ENCODE assay signal across 6 cellular contexts in the genomic region with DNA sequence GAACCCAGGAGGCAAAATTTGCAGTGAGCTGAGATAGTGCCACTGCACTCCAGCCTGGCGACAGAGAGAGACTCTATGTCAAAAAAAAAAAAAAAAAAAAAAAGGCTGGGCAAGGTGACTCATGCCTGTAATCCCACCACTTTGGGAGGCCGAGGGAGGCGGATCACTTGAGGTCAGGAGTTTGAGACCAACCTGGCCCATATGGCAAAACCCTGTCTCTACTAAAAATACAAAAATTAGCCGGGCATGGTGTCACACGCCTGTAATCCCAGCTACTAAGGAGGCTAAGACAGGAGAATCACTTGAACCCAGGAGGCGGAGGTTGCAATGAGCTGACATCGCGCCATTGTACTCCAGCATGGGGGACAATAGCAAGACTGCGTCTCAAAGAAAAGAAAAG. TPM values are rescaled to one million over a fixed set of nuclear protein-coding genes. Genes with fewer than 3 reads are reported as not detected.
DNase-seq lines count a peak whose midpoint lies in the region; ATAC-seq and TF ChIP-seq lines count a peak whose summit lies in the region.
"Not testable (repeated sequence)": the region's sequence is repeated elsewhere in the genome, so short reads cannot be mapped to it uniquely, and the experiment has no call there.

No MANE protein-coding gene starts in this region.

- H3K27ac Mint-ChIP-seq in CD4-positive, alpha-beta memory T cell = peak overlapping the region in 4 of 7 donors; percentile 4 to 64 (median 27)
- peak overlapping the region; percentile 41 for H3K27ac Mint-ChIP-seq in activated CD4-positive, alpha-beta T cell treated with anti-CD3 and anti-CD28 coated beads, Interleukin-2, amount 10 ng/mL, durations not matched to agents 24 days and 14 days
- not testable (repeated sequence) for H3K27ac Mint-ChIP-seq in activated T-helper 1 cell treated with anti-CD3 and anti-CD28 coated beads, Interleukin-12 subunit alpha, Interleukin-12 subunit beta, Interleukin-2, Interleukin-4 antibody, amounts not matched to agents 30 ng/mL and 10 ng/mL and 1 ng/mL, durations not matched to agents 14 hours and 24 hours and 36 hours; activated naive CD8-positive, alpha-beta T cell treated with anti-CD3 and anti-CD28 coated beads, Interleukin-2, amount 10 ng/mL, durations not matched to agents 7 days and 5 days

- not testable (repeated sequence) for H3K27me3 Mint-ChIP-seq in CD4-positive, alpha-beta memory T cell; activated CD4-positive, alpha-beta T cell treated with anti-CD3 and anti-CD28 coated beads, Interleukin-2, amount 10 ng/mL, durations not matched to agents 24 days and 14 days; activated T-helper 1 cell treated with anti-CD3 and anti-CD28 coated beads, Interleukin-12 subunit alpha, Interleukin-12 subunit beta, Interleukin-2, Interleukin-4 antibody, amounts not matched to agents 30 ng/mL and 10 ng/mL and 1 ng/mL, durations not matched to agents 14 hours and 24 hours and 36 hours (ENCODE audit: insufficient read depth); activated naive CD8-positive, alpha-beta T cell treated with anti-CD3 and anti-CD28 coated beads, Interleukin-2, amount 10 ng/mL, durations not matched to agents 7 days and 5 days

- H3K4me3 ChIP-seq in CD4-positive, alpha-beta memory T cell (ENCODE audit: low read length in 2 of 2) = not testable (repeated sequence)
- peak overlapping the region; percentile 5 to 81 for H3K4me3 ChIP-seq in neutrophil (ENCODE audit: low read depth in 1 of 2, low read length in 1 of 2)

- H3K27ac ChIP-seq in CD4-positive, alpha-beta memory T cell (ENCODE audit: low read depth, low read length) = not testable (repeated sequence)
- H3K27ac ChIP-seq in neutrophil = peak overlapping the region; percentile 87

- POLR2A ChIA-PET in CD4-positive, alpha-beta memory T cell (lab: Charles Lee; ENCODE audit: partially characterized antibody) = interaction anchor here (1.5 kb wide), 1 partner anchor 66 kb away, joined by 4 read pairs; a partner anchor contains a TSS
- POLR2A ChIA-PET in activated naive CD8-positive, alpha-beta T cell treated with anti-CD3 and anti-CD28 coated beads, Interleukin-2, amount 10 ng/mL, durations not matched to agents 7 days and 5 days (lab: Charles Lee) = interaction anchor here (0.6 to 1.3 kb wide), 3 partner anchors 44 to 326 kb away, joined by 3 to 4 read pairs (median 4); a partner anchor contains a TSS

- not testable (repeated sequence) for ATAC-seq in activated naive CD8-positive, alpha-beta T cell treated with anti-CD3 and anti-CD28 coated beads, Interleukin-2, amount 10 ng/mL, durations not matched to agents 7 days and 5 days (ENCODE audit: low read depth)

- H3K9me3 Mint-ChIP-seq in CD4-positive, alpha-beta memory T cell; activated CD4-positive, alpha-beta T cell treated with anti-CD3 and anti-CD28 coated beads, Interleukin-2, amount 10 ng/mL, durations not matched to agents 24 days and 14 days; activated T-helper 1 cell treated with anti-CD3 and anti-CD28 coated beads, Interleukin-12 subunit alpha, Interleukin-12 subunit beta, Interleukin-2, Interleukin-4 antibody, amounts not matched to agents 30 ng/mL and 10 ng/mL and 1 ng/mL, durations not matched to agents 14 hours and 24 hours and 36 hours; activated naive CD8-positive, alpha-beta T cell treated with anti-CD3 and anti-CD28 coated beads, Interleukin-2, amount 10 ng/mL, durations not matched to agents 7 days and 5 days: not testable (repeated sequence)

- H3K36me3 Mint-ChIP-seq in CD4-positive, alpha-beta memory T cell = peaks cover 8 to 36% of the 10 kb centered on the region in 2 donors
- peaks cover 27% of the 10 kb centered on the region for H3K36me3 Mint-ChIP-seq in activated CD4-positive, alpha-beta T cell treated with anti-CD3 and anti-CD28 coated beads, Interleukin-2, amount 10 ng/mL, durations not matched to agents 24 days and 14 days (ENCODE audit: low read depth)
- H3K36me3 Mint-ChIP-seq in activated T-helper 1 cell treated with anti-CD3 and anti-CD28 coated beads, Interleukin-12 subunit alpha, Interleukin-12 subunit beta, Interleukin-2, Interleukin-4 antibody, amounts not matched to agents 30 ng/mL and 10 ng/mL and 1 ng/mL, durations not matched to agents 14 hours and 24 hours and 36 hours (ENCODE audit: low read depth) = peaks cover 13% of the 10 kb centered on the region
- H3K36me3 Mint-ChIP-seq in activated naive CD8-positive, alpha-beta T cell treated with anti-CD3 and anti-CD28 coated beads, Interleukin-2, amount 10 ng/mL, durations not matched to agents 7 days and 5 days = peaks cover 12% of the 10 kb centered on the region

- not testable (repeated sequence) for H3K27me3 ChIP-seq in CD4-positive, alpha-beta memory T cell (ENCODE audit: insufficient read depth, low read length); neutrophil

- DNase-seq in CD4-positive, alpha-beta memory T cell; activated CD4-positive, alpha-beta T cell treated with anti-CD3 and anti-CD28 coated beads, Interleukin-2, amount 10 ng/mL, durations not matched to agents 24 days and 14 days; activated T-helper 1 cell treated with anti-CD3 and anti-CD28 coated beads, Interleukin-12 subunit alpha, Interleukin-12 subunit beta, Interleukin-2, Interleukin-4 antibody, amounts not matched to agents 30 ng/mL and 10 ng/mL and 1 ng/mL, durations not matched to agents 14 hours and 24 hours and 36 hours (ENCODE audit: low spot score); activated naive CD8-positive, alpha-beta T cell treated with anti-CD3 and anti-CD28 coated beads, Interleukin-2, amount 10 ng/mL, durations not matched to agents 7 days and 5 days: not testable (repeated sequence)
- peak; percentile 51 for DNase-seq in MV-4-11 (lab: John Stamatoyannopoulos, UW)

- TF ChIP-seq CTCF in neutrophil (IDR thresholded peaks at IDR 0.05) = not testable (repeated sequence)

- CTCF ChIA-PET in CD4-positive, alpha-beta memory T cell (lab: Charles Lee; ENCODE audit: partially characterized antibody) = interaction anchor here (1.3 kb wide), 1 partner anchor 52 kb away, joined by 5 read pairs; no protein-coding TSS in a partner anchor

- not testable (repeated sequence) for H3K9me3 ChIP-seq in CD4-positive, alpha-beta memory T cell (ENCODE audit: control insufficient read depth in 1 of 2, low read length in 2 of 2); neutrophil

- H3K4me1 ChIP-seq in CD4-positive, alpha-beta memory T cell (ENCODE audit: insufficient read depth, low read length) = peaks cover 59% of the 10 kb centered on the region
- peaks cover 72 to 86% of the 10 kb centered on the region in 2 experiments for H3K4me1 ChIP-seq in neutrophil (ENCODE audit: control insufficient read depth in 1 of 2, insufficient read depth in 1 of 2, low read depth in 1 of 2, low read length in 1 of 2)

- H3K4me3 Mint-ChIP-seq in CD4-positive, alpha-beta memory T cell = peak overlapping the region in 4 of 8 donors; percentile 32 to 41 (median 40)
- not testable (repeated sequence) for H3K4me3 Mint-ChIP-seq in activated CD4-positive, alpha-beta T cell treated with anti-CD3 and anti-CD28 coated beads, Interleukin-2, amount 10 ng/mL, durations not matched to agents 24 days and 14 days
- peak overlapping the region; percentile 33 for H3K4me3 Mint-ChIP-seq in activated T-helper 1 cell treated with anti-CD3 and anti-CD28 coated beads, Interleukin-12 subunit alpha, Interleukin-12 subunit beta, Interleukin-2, Interleukin-4 antibody, amounts not matched to agents 30 ng/mL and 10 ng/mL and 1 ng/mL, durations not matched to agents 14 hours and 24 hours and 36 hours
- peak overlapping the region; percentile 30 for H3K4me3 Mint-ChIP-seq in activated naive CD8-positive, alpha-beta T cell treated with anti-CD3 and anti-CD28 coated beads, Interleukin-2, amount 10 ng/mL, durations not matched to agents 7 days and 5 days

- H3K4me1 Mint-ChIP-seq in CD4-positive, alpha-beta memory T cell = peaks cover 21 to 70% (median 46%) of the 10 kb centered on the region in 4 donors
- peaks cover 42% of the 10 kb centered on the region for H3K4me1 Mint-ChIP-seq in activated CD4-positive, alpha-beta T cell treated with anti-CD3 and anti-CD28 coated beads, Interleukin-2, amount 10 ng/mL, durations not matched to agents 24 days and 14 days
- peaks cover 31% of the 10 kb centered on the region for H3K4me1 Mint-ChIP-seq in activated T-helper 1 cell treated with anti-CD3 and anti-CD28 coated beads, Interleukin-12 subunit alpha, Interleukin-12 subunit beta, Interleukin-2, Interleukin-4 antibody, amounts not matched to agents 30 ng/mL and 10 ng/mL and 1 ng/mL, durations not matched to agents 14 hours and 24 hours and 36 hours (ENCODE audit: low read depth)
- peaks cover 36% of the 10 kb centered on the region for H3K4me1 Mint-ChIP-seq in activated naive CD8-positive, alpha-beta T cell treated with anti-CD3 and anti-CD28 coated beads, Interleukin-2, amount 10 ng/mL, durations not matched to agents 7 days and 5 days

- intact Hi-C loops in CD4-positive, alpha-beta memory T cell (cut with micrococcal nuclease) = not testable (repeated sequence)
- intact Hi-C loops in activated CD4-positive, alpha-beta T cell treated with anti-CD3 and anti-CD28 coated beads, Interleukin-2, amount 10 ng/mL, durations not matched to agents 24 days and 14 days (cut with micrococcal nuclease) = loop anchor here (10.0 kb wide), 1 partner anchor 142 kb away; a partner anchor contains a TSS
- intact Hi-C loops in activated T-helper 1 cell treated with anti-CD3 and anti-CD28 coated beads, Interleukin-12 subunit alpha, Interleukin-12 subunit beta, Interleukin-2, Interleukin-4 antibody, amounts not matched to agents 30 ng/mL and 10 ng/mL and 1 ng/mL, durations not matched to agents 14 hours and 24 hours and 36 hours (cut with micrococcal nuclease) = loop anchor here (10.0 kb wide), 1 partner anchor 358 kb away; no protein-coding TSS in a partner anchor

- peaks cover 20% of the 10 kb centered on the region for H3K36me3 ChIP-seq in CD4-positive, alpha-beta memory T cell (ENCODE audit: insufficient read depth, low read length)
- peaks cover 58% of the 10 kb centered on the region for H3K36me3 ChIP-seq in neutrophil

RNA-seq across cellular contexts. Expression of a gene that starts 2.7 kb away (rescaled TPM):
- total RNA-seq in CD4-positive, alpha-beta memory T cell = 100 to 1,000 TPM; 191 to 193 TPM
- polyA plus RNA-seq in CD4-positive, alpha-beta memory T cell = 100 to 1,000 TPM; 240 to 287 TPM
- total RNA-seq in activated CD4-positive, alpha-beta T cell treated with anti-CD3 and anti-CD28 coated beads, Interleukin-2, amount 10 ng/mL, durations not matched to agents 24 days and 14 days = 104 and 108 TPM in 2 replicates
- total RNA-seq in activated T-helper 1 cell treated with anti-CD3 and anti-CD28 coated beads, Interleukin-12 subunit alpha, Interleukin-12 subunit beta, Interleukin-2, Interleukin-4 antibody, amounts not matched to agents 30 ng/mL and 10 ng/mL and 1 ng/mL, durations not matched to agents 14 hours and 24 hours and 36 hours = 107 and 114 TPM in 2 replicates
- 100 to 1,000 TPM; 182 to 189 TPM for total RNA-seq in activated naive CD8-positive, alpha-beta T cell treated with anti-CD3 and anti-CD28 coated beads, Interleukin-2, amount 10 ng/mL, durations not matched to agents 7 days and 5 days

RNA-seq across cellular contexts. Expression of a gene that starts 3.4 kb away (rescaled TPM):
- total RNA-seq in CD4-positive, alpha-beta memory T cell = 10 to 100 TPM; 46.1 to 56.1 TPM
- 10 to 100 TPM in 1 of 2 donors, 1 to 10 TPM in 1; 6.8 to 28.4 TPM for polyA plus RNA-seq in CD4-positive, alpha-beta memory T cell
- total RNA-seq in activated CD4-positive, alpha-beta T cell treated with anti-CD3 and anti-CD28 coated beads, Interleukin-2, amount 10 ng/mL, durations not matched to agents 24 days and 14 days = 96.1 and 108 TPM in 2 replicates
- total RNA-seq in activated T-helper 1 cell treated with anti-CD3 and anti-CD28 coated beads, Interleukin-12 subunit alpha, Interleukin-12 subunit beta, Interleukin-2, Interleukin-4 antibody, amounts not matched to agents 30 ng/mL and 10 ng/mL and 1 ng/mL, durations not matched to agents 14 hours and 24 hours and 36 hours = 92.5 and 92.8 TPM in 2 replicates
- 10 to 100 TPM; 77.9 to 78.5 TPM for total RNA-seq in activated naive CD8-positive, alpha-beta T cell treated with anti-CD3 and anti-CD28 coated beads, Interleukin-2, amount 10 ng/mL, durations not matched to agents 7 days and 5 days

RNA-seq across cellular contexts. Expression of a gene that starts 20.9 kb away (rescaled TPM):
- total RNA-seq in CD4-positive, alpha-beta memory T cell = 10 to 100 TPM; 10.7 to 11.3 TPM
- 10 to 100 TPM; 10.6 to 13.6 TPM for polyA plus RNA-seq in CD4-positive, alpha-beta memory T cell
- total RNA-seq in activated CD4-positive, alpha-beta T cell treated with anti-CD3 and anti-CD28 coated beads, Interleukin-2, amount 10 ng/mL, durations not matched to agents 24 days and 14 days = 23.9 and 24.9 TPM in 2 replicates
- total RNA-seq in activated T-helper 1 cell treated with anti-CD3 and anti-CD28 coated beads, Interleukin-12 subunit alpha, Interleukin-12 subunit beta, Interleukin-2, Interleukin-4 antibody, amounts not matched to agents 30 ng/mL and 10 ng/mL and 1 ng/mL, durations not matched to agents 14 hours and 24 hours and 36 hours = 21.6 and 24.4 TPM in 2 replicates
- total RNA-seq in activated naive CD8-positive, alpha-beta T cell treated with anti-CD3 and anti-CD28 coated beads, Interleukin-2, amount 10 ng/mL, durations not matched to agents 7 days and 5 days = 1 to 10 TPM; 7.6 to 9.4 TPM

RNA-seq across cellular contexts. Expression of a gene that starts 27.1 kb away (rescaled TPM):
- total RNA-seq in CD4-positive, alpha-beta memory T cell = 1 to 10 TPM; 7.1 to 7.7 TPM
- polyA plus RNA-seq in CD4-positive, alpha-beta memory T cell = under 1 TPM in 1 of 2 donors, not detected in 1; 0.32 TPM
- total RNA-seq in activated CD4-positive, alpha-beta T cell treated with anti-CD3 and anti-CD28 coated beads, Interleukin-2, amount 10 ng/mL, durations not matched to agents 24 days and 14 days = 2.0 and 2.8 TPM in 2 replicates
- 3.5 and 4.2 TPM in 2 replicates for total RNA-seq in activated T-helper 1 cell treated with anti-CD3 and anti-CD28 coated beads, Interleukin-12 subunit alpha, Interleukin-12 subunit beta, Interleukin-2, Interleukin-4 antibody, amounts not matched to agents 30 ng/mL and 10 ng/mL and 1 ng/mL, durations not matched to agents 14 hours and 24 hours and 36 hours
- total RNA-seq in activated naive CD8-positive, alpha-beta T cell treated with anti-CD3 and anti-CD28 coated beads, Interleukin-2, amount 10 ng/mL, durations not matched to agents 7 days and 5 days = 1 to 10 TPM; 3.9 to 5.0 TPM

RNA-seq across cellular contexts. Expression of a gene that starts 43.6 kb away (rescaled TPM):
- 100 to 1,000 TPM; 297 to 314 TPM for total RNA-seq in CD4-positive, alpha-beta memory T cell
- polyA plus RNA-seq in CD4-positive, alpha-beta memory T cell = 10 to 100 TPM; 33.3 to 77.2 TPM
- total RNA-seq in activated CD4-positive, alpha-beta T cell treated with anti-CD3 and anti-CD28 coated beads, Interleukin-2, amount 10 ng/mL, durations not matched to agents 24 days and 14 days = 244 and 255 TPM in 2 replicates
- 268 and 271 TPM in 2 replicates for total RNA-seq in activated T-helper 1 cell treated with anti-CD3 and anti-CD28 coated beads, Interleukin-12 subunit alpha, Interleukin-12 subunit beta, Interleukin-2, Interleukin-4 antibody, amounts not matched to agents 30 ng/mL and 10 ng/mL and 1 ng/mL, durations not matched to agents 14 hours and 24 hours and 36 hours
- total RNA-seq in activated naive CD8-positive, alpha-beta T cell treated with anti-CD3 and anti-CD28 coated beads, Interleukin-2, amount 10 ng/mL, durations not matched to agents 7 days and 5 days = 100 to 1,000 TPM; 277 to 290 TPM
